In the genomic region with DNA sequence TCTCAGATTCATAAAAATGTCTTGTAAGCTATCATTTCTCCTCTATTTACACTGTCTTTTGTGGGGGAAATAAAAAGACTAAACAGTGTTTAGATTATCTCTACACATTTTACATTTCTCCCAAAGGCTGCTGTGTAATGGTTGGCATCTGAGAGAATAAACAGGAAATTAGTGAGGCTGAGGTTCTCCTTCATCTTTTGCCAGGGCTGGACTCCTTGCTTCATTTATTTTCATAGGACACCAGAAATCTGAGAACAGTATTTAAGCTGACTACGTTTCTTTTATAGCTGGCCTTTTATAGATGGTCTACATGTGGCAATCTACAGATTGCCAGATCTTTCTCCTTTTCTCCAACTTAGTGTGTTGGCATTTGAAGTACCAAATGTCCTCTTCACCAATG, we compare ENCODE assay signal across 28 cellular contexts. TPM values are rescaled to one million over a fixed set of nuclear protein-coding genes. Genes with fewer than 3 reads are reported as not detected.
DNase-seq lines count a peak whose midpoint lies in the region; ATAC-seq and TF ChIP-seq lines count a peak whose summit lies in the region.
"Had no signal": no experiment of that assay in that cellular context is flagged by ENCODE, and none has a peak within 500 bp of the region (broad histone marks: within the 10 kb centered on the region; RNA-seq: fewer than 3 reads in every experiment).

No MANE protein-coding gene starts in this region.

- no peaks in the 10 kb centered on the region for H3K27me3 Mint-ChIP-seq in MCF 10A (ENCODE audit: insufficient read depth, unreplicated experiment)
- no peaks in the 10 kb centered on the region for H3K27me3 Mint-ChIP-seq in activated T-cell treated with anti-CD3 and anti-CD28 coated beads, Interleukin-2, amount 50 U/mL, for 4 hours (ENCODE audit: low read depth)
- H3K27me3 Mint-ChIP-seq: activated CD4-positive, alpha-beta T cell treated with anti-CD3 and anti-CD28 coated beads for 36 hours; central memory CD8-positive, alpha-beta T cell; natural killer cell treated with Interleukin-12 subunit alpha and Interleukin-12 subunit beta and Interleukin-15 and Interleukin-18, amount 100 ng/mL, for 72 hours had no signal

- intact Hi-C loops in MCF 10A (cut with micrococcal nuclease), result no loop called here
- intact Hi-C loops in mammary epithelial cell (cut with micrococcal nuclease), result no loop called here

- no peak overlapping the region for H3K4me3 Mint-ChIP-seq in MCF 10A (ENCODE audit: unreplicated experiment)
- no peak overlapping the region for H3K4me3 Mint-ChIP-seq in activated T-cell treated with anti-CD3 and anti-CD28 coated beads, Interleukin-2, amount 50 U/mL, for 4 hours
- H3K4me3 Mint-ChIP-seq: activated CD4-positive, alpha-beta T cell treated with anti-CD3 and anti-CD28 coated beads for 36 hours; central memory CD8-positive, alpha-beta T cell; natural killer cell treated with Interleukin-12 subunit alpha and Interleukin-12 subunit beta and Interleukin-15 and Interleukin-18, amount 100 ng/mL, for 72 hours had no signal

- no peak overlapping the region for H3K27ac Mint-ChIP-seq in MCF 10A (ENCODE audit: low read depth, unreplicated experiment)
- H3K27ac Mint-ChIP-seq: activated CD4-positive, alpha-beta T cell treated with anti-CD3 and anti-CD28 coated beads for 36 hours; natural killer cell treated with Interleukin-12 subunit alpha and Interleukin-12 subunit beta and Interleukin-15 and Interleukin-18, amount 100 ng/mL, for 72 hours had no signal

- in situ Hi-C loops in mammary epithelial cell (cut with MboI; ENCODE audit: low sequenced_read_pairs in 2 of 2), result no loop called here

- H3K9ac ChIP-seq in mammary epithelial cell (ENCODE audit: insufficient read depth, low read length), result no peak overlapping the region

- no peaks in the 10 kb centered on the region for H3K9me3 Mint-ChIP-seq in MCF 10A (ENCODE audit: unreplicated experiment)
- H3K9me3 Mint-ChIP-seq in activated T-cell treated with anti-CD3 and anti-CD28 coated beads, Interleukin-2, amount 50 U/mL, for 4 hours, result no peaks in the 10 kb centered on the region
- H3K9me3 Mint-ChIP-seq: central memory CD8-positive, alpha-beta T cell; natural killer cell treated with Interleukin-12 subunit alpha and Interleukin-12 subunit beta and Interleukin-15 and Interleukin-18, amount 100 ng/mL, for 72 hours had no signal

- H3K4me2 ChIP-seq in mammary epithelial cell (ENCODE audit: insufficient read depth, low read depth, low read length), result no peak overlapping the region

- H3K9me3 ChIP-seq in mammary epithelial cell (replicated peaks; ENCODE audit: insufficient read depth, low read length), result no peaks in the 10 kb centered on the region
- no peaks in the 10 kb centered on the region for H3K9me3 ChIP-seq in SJSA1 (replicated peaks)
- H3K9me3 ChIP-seq in SJCRH30 (replicated peaks), result no peaks in the 10 kb centered on the region
- H3K9me3 ChIP-seq: heart left ventricle, ovary, right atrium auricular region, transverse colon had no signal

- no peaks in the 10 kb centered on the region for H4K20me1 ChIP-seq in mammary epithelial cell (ENCODE audit: insufficient read depth, low read length)

- peaks cover 4% of the 10 kb centered on the region for H3K4me1 Mint-ChIP-seq in MCF 10A (ENCODE audit: insufficient read depth, unreplicated experiment)
- H3K4me1 Mint-ChIP-seq in activated T-cell treated with anti-CD3 and anti-CD28 coated beads, Interleukin-2, amount 50 U/mL, for 4 hours (ENCODE audit: low read depth), result no peaks in the 10 kb centered on the region
- H3K4me1 Mint-ChIP-seq: activated CD4-positive, alpha-beta T cell treated with anti-CD3 and anti-CD28 coated beads for 36 hours; central memory CD8-positive, alpha-beta T cell had no signal

- DNase-seq in MCF 10A (ENCODE audit: unreplicated experiment), result peak; percentile 62
- no peak for DNase-seq in mammary epithelial cell
- peak in 1 of 2 experiments; percentile 60 for DNase-seq in SJSA1 (ENCODE audit: low read depth in 1 of 2, low spot score in 2 of 2)
- peak; percentile 90 for DNase-seq in fibroblast of gingiva (ENCODE audit: low read depth)
- no peak for DNase-seq in T1000 (lab: John Stamatoyannopoulos, UW)
- DNase-seq in kidney tubule cell (ENCODE audit: low spot score), result no peak
- no peak for DNase-seq in SJCRH30
- DNase-seq in activated T-cell treated with anti-CD3 and anti-CD28 coated beads, Interleukin-2, amount 50 U/mL, for 4 hours, result no peak
- DNase-seq: activated CD4-positive, alpha-beta T cell treated with anti-CD3 and anti-CD28 coated beads for 36 hours; activated naive CD4-positive, alpha-beta T cell treated with anti-CD3 and anti-CD28 coated beads, Interleukin-2, amount 50 U/mL, for 16 hours; anterior cingulate cortex; effector memory CD4-positive, alpha-beta T cell; H7; heart left ventricle; midbrain; NCI-H187; NCI-H748 treated with DMSO at 0.1 percent for 48 hours; ovary; SHP77; stimulated activated CD8-positive, alpha-beta memory T cell treated with anti-CD3 and anti-CD28 coated beads, Interleukin-4, amount 100 ng/mL, for 48 hours; transverse colon had no signal

- ATAC-seq in activated T-cell treated with anti-CD3 and anti-CD28 coated beads, Interleukin-2, amount 50 U/mL, for 4 hours, result no peak
- ATAC-seq: activated CD4-positive, alpha-beta T cell treated with anti-CD3 and anti-CD28 coated beads for 36 hours; esophagus mucosa; K562; natural killer cell treated with Interleukin-12 subunit alpha and Interleukin-12 subunit beta and Interleukin-15 and Interleukin-18, amount 100 ng/mL, for 72 hours had no signal

- BruUV-seq in MCF 10A (replicated peaks; lab: Mats Ljungman, UMichigan) (no TSS peak), mammary epithelial cell (replicated peaks; lab: Mats Ljungman, UMichigan) (no TSS peak)

- H3K36me3 ChIP-seq in mammary epithelial cell (ENCODE audit: insufficient read depth, low read length), result no peaks in the 10 kb centered on the region
- no peaks in the 10 kb centered on the region for H3K36me3 ChIP-seq in SJSA1
- H3K36me3 ChIP-seq in SJCRH30, result no peaks in the 10 kb centered on the region
- H3K36me3 ChIP-seq: heart left ventricle, ovary, right atrium auricular region, transverse colon had no signal

- H3K4me1 ChIP-seq in mammary epithelial cell (ENCODE audit: insufficient read depth, low read length) (peaks cover 10% of the 10 kb centered on the region), SJSA1 (replicated peaks) (peaks cover 25% of the 10 kb centered on the region), SJCRH30 (no peaks in the 10 kb centered on the region)

- H2AFZ ChIP-seq in mammary epithelial cell (ENCODE audit: low read depth, low read length), result no peak overlapping the region

- H3K36me3 Mint-ChIP-seq in MCF 10A (ENCODE audit: insufficient read depth, unreplicated experiment), result no peaks in the 10 kb centered on the region
- no peaks in the 10 kb centered on the region for H3K36me3 Mint-ChIP-seq in activated T-cell treated with anti-CD3 and anti-CD28 coated beads, Interleukin-2, amount 50 U/mL, for 4 hours (ENCODE audit: insufficient read depth)
- H3K36me3 Mint-ChIP-seq: natural killer cell treated with Interleukin-12 subunit alpha and Interleukin-12 subunit beta and Interleukin-15 and Interleukin-18, amount 100 ng/mL, for 72 hours had no signal

- H3K79me2 ChIP-seq in mammary epithelial cell (ENCODE audit: insufficient read depth, low read length), result no peaks in the 10 kb centered on the region

- 7% methylated on average over 1 of the region's 1 CpG for WGBS in mammary epithelial cell (ENCODE audit: low coverage, missing lambda C conversion rate)

- POLR2A ChIA-PET in MCF 10A (lab: Yijun Ruan, JAX), result interaction anchor here (0.9 kb wide), 1 partner anchor 9 kb away, joined by 3 read pairs; no protein-coding TSS in a partner anchor

- no peak overlapping the region for H3K27ac ChIP-seq in mammary epithelial cell (ENCODE audit: insufficient read depth, low read depth, low read length)
- 0 out of 2 replicates have a peak overlapping the region, but pooled peaks have one; percentile 4 for H3K27ac ChIP-seq in SJSA1
- H3K27ac ChIP-seq in SJCRH30, result no peak overlapping the region
- H3K27ac ChIP-seq: ovary, transverse colon had no signal

- CTCF ChIA-PET in MCF 10A (lab: Yijun Ruan, JAX), result interaction anchor here (0.6 to 1.3 kb wide), 3 partner anchors 11 to 249 kb away, joined by 3 to 4 read pairs (median 3); no protein-coding TSS in a partner anchor
- CTCF ChIA-PET in mammary epithelial cell (lab: Charles Lee; ENCODE audit: low non-redundant PET), result no interaction called here

- H3K4me3 ChIP-seq in mammary epithelial cell (replicated peaks in 1 of 3; ENCODE audit: insufficient read depth in 1 of 3, low read depth in 2 of 3, low read length in 3 of 3), result no peak overlapping the region
- H3K4me3 ChIP-seq in SJSA1, result no peak overlapping the region
- H3K4me3 ChIP-seq in SJCRH30, result no peak overlapping the region
- H3K4me3 ChIP-seq: heart left ventricle, K562, ovary, right atrium auricular region, transverse colon had no signal

- dilution Hi-C loops in mammary epithelial cell (cut with HindIII; ENCODE audit: low sequenced_read_pairs), result no loop called here

- no peaks in the 10 kb centered on the region for H3K27me3 ChIP-seq in mammary epithelial cell (ENCODE audit: insufficient read depth, low read length)
- H3K27me3 ChIP-seq in SJSA1 (replicated peaks), result no peaks in the 10 kb centered on the region
- no peaks in the 10 kb centered on the region for H3K27me3 ChIP-seq in SJCRH30
- H3K27me3 ChIP-seq: heart left ventricle, ovary, right atrium auricular region, transverse colon had no signal

- TF ChIP-seq CTCF in MCF 10A (IDR thresholded peaks at IDR 0.05; ENCODE audit: unreplicated experiment), result no peak
- no peak for TF ChIP-seq CTCF in mammary epithelial cell (conservative IDR thresholded peaks at IDR 0.05 in 1 of 2, IDR thresholded peaks at IDR 0.05 in 1 of 2; ENCODE audit: extremely low read depth in 1 of 2, insufficient read depth in 1 of 2, low read depth in 1 of 2, low read length in 2 of 2)

RNA-seq across cellular contexts. Expression of a gene that starts 41.5 kb away (rescaled TPM):
- total RNA-seq in MCF 10A (2022) (0.22 and 0.91 TPM in 2 replicates), mammary epithelial cell (1 to 10 TPM in 1 of 2 donors, under 1 TPM in 1; 0.19 to 4.8 TPM)
- 3.8 TPM for polyA plus RNA-seq in mammary epithelial cell
- polyA minus RNA-seq in mammary epithelial cell, result 7.5 TPM
- total RNA-seq in SJSA1 (2014; rRNA removed; shearing (Covaris generic)), result 4.0 and 9.3 TPM in 2 replicates
- 0.05 and 0.47 TPM in 2 replicates for total RNA-seq in SJCRH30 (2014; rRNA removed; shearing (Covaris generic))
- under 1 TPM in 2 of 3 donors, not detected in 1; 0.05 TPM for total RNA-seq in activated T-cell treated with anti-CD3 and anti-CD28 coated beads, Interleukin-2, amount 50 U/mL, for 4 hours
- total RNA-seq: activated CD8-positive, alpha-beta memory T cell treated with anti-CD3 and anti-CD28 coated beads for 36 hours; natural killer cell treated with Interleukin-12 subunit alpha and Interleukin-12 subunit beta and Interleukin-15 and Interleukin-18, amount 100 ng/mL, for 72 hours; OCI-LY7 had no signal

Comparison
In these comparisons a context has a peak if more than half of its experiments do, and no peak if none do; other contexts are left out.
1. DNase-seq: peak in MCF 10A (single experiment) and fibroblast of gingiva (single experiment); none in mammary epithelial cell (single experiment), T1000 (single experiment), kidney tubule cell (single experiment), SJCRH30 (0 of 2) and activated T-cell treated with anti-CD3 and anti-CD28 coated beads, Interleukin-2, amount 50 U/mL, for 4 hours (single experiment).